21 cellular contexts compared by ENCODE assay signal in the genomic region with DNA sequence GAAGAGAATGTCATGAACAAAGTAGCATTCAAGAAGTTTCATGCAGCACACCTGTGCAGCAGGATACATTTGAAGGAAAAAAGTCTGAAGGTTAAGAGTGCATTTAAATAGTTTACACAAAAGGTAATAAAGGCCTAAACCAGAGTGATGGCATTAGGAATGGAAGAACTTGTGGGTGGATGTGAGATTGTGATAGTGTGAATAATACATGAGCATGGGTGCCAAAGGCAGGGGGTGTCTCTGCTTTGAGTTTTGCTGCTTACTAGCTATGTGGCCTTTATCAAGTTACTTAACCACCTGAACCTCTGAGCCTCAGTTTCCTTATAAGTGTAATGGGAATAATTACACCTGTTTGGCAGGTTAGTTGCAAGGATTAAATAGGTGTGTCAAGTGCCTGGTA.
"Had no signal": no experiment of that assay in that cellular context is flagged by ENCODE, and none has a peak within 500 bp of the region (broad histone marks: within the 10 kb centered on the region; RNA-seq: fewer than 3 reads in every experiment).

No MANE protein-coding gene starts in this region.

- DNase-seq: activated CD4-positive, alpha-beta memory T cell treated with anti-CD3 and anti-CD28 coated beads, Interleukin-2, amount 10 ng/mL, durations not matched to agents 7 days and 5 days; activated CD4-positive, alpha-beta T cell treated with anti-CD3 and anti-CD28 coated beads, Interleukin-2, amount 10 ng/mL, durations not matched to agents 7 days and 5 days; activated CD4-positive, CD25-positive, alpha-beta regulatory T cell; activated CD8-positive, alpha-beta memory T cell treated with anti-CD3 and anti-CD28 coated beads, Interleukin-2, amount 10 ng/mL, durations not matched to agents 7 days and 5 days; activated naive CD4-positive, alpha-beta T cell treated with anti-CD3 and anti-CD28 coated beads for 36 hours; central memory CD4-positive, alpha-beta T cell; islet precursor cell; left ventricle myocardium superior; mucosa of descending colon; ovary; retina; stimulated activated CD4-positive, alpha-beta T cell treated with anti-CD3 and anti-CD28 coated beads, Interleukin-12 subunit alpha, Interleukin-12 subunit beta, amount 100 ng/mL, for 4 hours; stimulated activated CD4-positive, alpha-beta T cell treated with anti-CD3 and anti-CD28 coated beads, Interleukin-4, amount 100 ng/mL, for 1 hour; stimulated activated CD8-positive, alpha-beta memory T cell treated with anti-CD3 and anti-CD28 coated beads, Interleukin-4, amount 100 ng/mL, for 48 hours; stimulated activated naive CD4-positive, alpha-beta T cell; T-cell; trophoblast cell had no signal

- ATAC-seq: activated CD8-positive, alpha-beta memory T cell treated with anti-CD3 and anti-CD28 coated beads, Interleukin-2, amount 10 ng/mL, durations not matched to agents 7 days and 5 days; gastroesophageal sphincter; left ventricle myocardium superior; mucosa of descending colon; sciatic nerve; T-cell had no signal

- H3K4me1 Mint-ChIP-seq: activated CD4-positive, alpha-beta memory T cell treated with anti-CD3 and anti-CD28 coated beads, Interleukin-2, amount 10 ng/mL, durations not matched to agents 7 days and 5 days; activated CD4-positive, alpha-beta T cell treated with anti-CD3 and anti-CD28 coated beads, Interleukin-2, amount 10 ng/mL, durations not matched to agents 7 days and 5 days; activated CD8-positive, alpha-beta memory T cell treated with anti-CD3 and anti-CD28 coated beads, Interleukin-2, amount 10 ng/mL, durations not matched to agents 7 days and 5 days; T-cell had no signal

- H3K27ac Mint-ChIP-seq: activated CD4-positive, alpha-beta memory T cell treated with anti-CD3 and anti-CD28 coated beads, Interleukin-2, amount 10 ng/mL, durations not matched to agents 7 days and 5 days; activated CD4-positive, alpha-beta T cell treated with anti-CD3 and anti-CD28 coated beads, Interleukin-2, amount 10 ng/mL, durations not matched to agents 7 days and 5 days; activated CD8-positive, alpha-beta memory T cell treated with anti-CD3 and anti-CD28 coated beads, Interleukin-2, amount 10 ng/mL, durations not matched to agents 7 days and 5 days; activated naive CD4-positive, alpha-beta T cell treated with anti-CD3 and anti-CD28 coated beads for 36 hours; progenitor cell of endocrine pancreas; T-cell; T-helper 2 cell treated with Interferon-gamma antibody and Interleukin-4, amounts not matched to agents 5 μg/mL and 100 μg/mL, for 36 hours had no signal

- H3K4me3 Mint-ChIP-seq: activated CD4-positive, alpha-beta memory T cell treated with anti-CD3 and anti-CD28 coated beads, Interleukin-2, amount 10 ng/mL, durations not matched to agents 7 days and 5 days; activated CD4-positive, alpha-beta T cell treated with anti-CD3 and anti-CD28 coated beads, Interleukin-2, amount 10 ng/mL, durations not matched to agents 7 days and 5 days; activated CD8-positive, alpha-beta memory T cell treated with anti-CD3 and anti-CD28 coated beads, Interleukin-2, amount 10 ng/mL, durations not matched to agents 7 days and 5 days; activated naive CD4-positive, alpha-beta T cell treated with anti-CD3 and anti-CD28 coated beads for 36 hours; T-cell; T-helper 2 cell treated with Interferon-gamma antibody and Interleukin-4, amounts not matched to agents 5 μg/mL and 100 μg/mL, for 36 hours had no signal

- H3K27me3 Mint-ChIP-seq: activated CD4-positive, alpha-beta memory T cell treated with anti-CD3 and anti-CD28 coated beads, Interleukin-2, amount 10 ng/mL, durations not matched to agents 7 days and 5 days; activated CD4-positive, alpha-beta T cell treated with anti-CD3 and anti-CD28 coated beads, Interleukin-2, amount 10 ng/mL, durations not matched to agents 7 days and 5 days; activated CD8-positive, alpha-beta memory T cell treated with anti-CD3 and anti-CD28 coated beads, Interleukin-2, amount 10 ng/mL, durations not matched to agents 7 days and 5 days; progenitor cell of endocrine pancreas; T-cell had no signal
